Comparison of ENCODE assay signal across 8 cellular contexts in the genomic region with DNA sequence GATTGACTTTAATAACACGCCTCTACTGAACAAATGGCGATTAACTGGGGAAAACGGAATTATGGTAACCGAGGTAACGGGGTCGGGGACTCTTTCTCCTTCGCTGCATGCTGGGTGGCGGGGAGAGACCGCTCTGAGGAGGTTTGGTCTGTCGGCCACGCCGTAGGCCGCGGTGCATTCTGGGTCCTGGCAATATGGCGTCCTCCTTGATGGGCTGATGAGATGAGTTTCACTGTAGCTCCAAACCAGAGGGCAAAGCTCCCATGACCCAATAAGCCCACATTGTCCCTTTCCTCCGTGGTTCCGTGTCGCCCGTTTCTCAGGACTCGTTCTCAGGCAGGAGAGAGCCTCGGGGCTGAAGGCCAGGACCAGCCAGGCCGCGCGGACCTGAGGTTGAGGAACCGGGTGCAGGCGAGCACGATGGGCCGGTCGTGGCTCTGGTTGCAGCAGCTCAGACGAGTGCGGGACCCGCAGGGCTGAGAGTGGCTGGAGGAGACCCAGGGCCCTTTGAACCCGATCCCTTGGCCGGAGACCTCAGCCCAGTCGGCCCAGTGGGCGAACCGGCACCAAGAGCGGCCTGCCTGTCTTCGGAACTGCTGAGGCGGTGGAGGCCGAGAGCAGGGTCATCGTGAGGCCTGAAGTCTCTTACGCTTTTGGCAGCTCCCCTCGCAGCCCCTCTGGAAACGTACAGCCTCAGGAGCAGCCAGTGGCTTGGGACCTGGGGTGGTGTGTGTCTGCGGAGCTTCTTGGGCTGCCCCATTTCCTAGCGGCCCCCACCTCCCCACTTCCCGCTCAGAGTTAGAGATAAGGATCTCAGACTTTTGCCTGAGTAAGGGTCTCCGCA.
DNase-seq lines count a peak whose midpoint lies in the region; ATAC-seq and TF ChIP-seq lines count a peak whose summit lies in the region.

A gene with protein sequence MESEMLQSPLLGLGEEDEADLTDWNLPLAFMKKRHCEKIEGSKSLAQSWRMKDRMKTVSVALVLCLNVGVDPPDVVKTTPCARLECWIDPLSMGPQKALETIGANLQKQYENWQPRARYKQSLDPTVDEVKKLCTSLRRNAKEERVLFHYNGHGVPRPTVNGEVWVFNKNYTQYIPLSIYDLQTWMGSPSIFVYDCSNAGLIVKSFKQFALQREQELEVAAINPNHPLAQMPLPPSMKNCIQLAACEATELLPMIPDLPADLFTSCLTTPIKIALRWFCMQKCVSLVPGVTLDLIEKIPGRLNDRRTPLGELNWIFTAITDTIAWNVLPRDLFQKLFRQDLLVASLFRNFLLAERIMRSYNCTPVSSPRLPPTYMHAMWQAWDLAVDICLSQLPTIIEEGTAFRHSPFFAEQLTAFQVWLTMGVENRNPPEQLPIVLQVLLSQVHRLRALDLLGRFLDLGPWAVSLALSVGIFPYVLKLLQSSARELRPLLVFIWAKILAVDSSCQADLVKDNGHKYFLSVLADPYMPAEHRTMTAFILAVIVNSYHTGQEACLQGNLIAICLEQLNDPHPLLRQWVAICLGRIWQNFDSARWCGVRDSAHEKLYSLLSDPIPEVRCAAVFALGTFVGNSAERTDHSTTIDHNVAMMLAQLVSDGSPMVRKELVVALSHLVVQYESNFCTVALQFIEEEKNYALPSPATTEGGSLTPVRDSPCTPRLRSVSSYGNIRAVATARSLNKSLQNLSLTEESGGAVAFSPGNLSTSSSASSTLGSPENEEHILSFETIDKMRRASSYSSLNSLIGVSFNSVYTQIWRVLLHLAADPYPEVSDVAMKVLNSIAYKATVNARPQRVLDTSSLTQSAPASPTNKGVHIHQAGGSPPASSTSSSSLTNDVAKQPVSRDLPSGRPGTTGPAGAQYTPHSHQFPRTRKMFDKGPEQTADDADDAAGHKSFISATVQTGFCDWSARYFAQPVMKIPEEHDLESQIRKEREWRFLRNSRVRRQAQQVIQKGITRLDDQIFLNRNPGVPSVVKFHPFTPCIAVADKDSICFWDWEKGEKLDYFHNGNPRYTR (N-terminal part only) (plus strand): TSS at position 184 of the 844 bp plus-strand sequence. CDS start 792 bp downstream, outside the sequence.

- ATAC-seq in HG03108 (IDR thresholded peaks at IDR 0.05; ENCODE audit: unreplicated experiment) = peak; percentile 90
- no peak for ATAC-seq in GM21390 (IDR thresholded peaks at IDR 0.05; ENCODE audit: unreplicated experiment)

- no peak for TF ChIP-seq CTCF in GM10266 (IDR thresholded peaks at IDR 0.05; ENCODE audit: control insufficient read depth, insufficient read depth, low read depth, missing control alignments)

- DNase-seq in GM10266 (ENCODE audit: extremely low spot score) = peak; percentile 94
- peak; percentile 79 for DNase-seq in NCI-H446 treated with DMSO at 0.1 percent for 48 hours (lab: John Stamatoyannopoulos, UW)
- peak; percentile 91 for DNase-seq in activated CD4-positive, CD25-positive, alpha-beta regulatory T cell treated with anti-CD3 and anti-CD28 coated beads, Interleukin-2, amount 50 U/mL, for 72 hours
- DNase-seq in cerebellar cortex (ENCODE audit: low spot score) = peak; percentile 92
- peak; percentile 96 for DNase-seq in islet precursor cell
- DNase-seq in stimulated activated CD4-positive, alpha-beta T cell treated with anti-CD3 and anti-CD28 coated beads, Interleukin-12 subunit alpha, Interleukin-12 subunit beta, amount 100 ng/mL, for 24 hours (ENCODE audit: low read depth in 2 of 2) = peak; percentile 84 to 91
